Comparison of ENCODE assay signal across 14 cellular contexts in the genomic region with DNA sequence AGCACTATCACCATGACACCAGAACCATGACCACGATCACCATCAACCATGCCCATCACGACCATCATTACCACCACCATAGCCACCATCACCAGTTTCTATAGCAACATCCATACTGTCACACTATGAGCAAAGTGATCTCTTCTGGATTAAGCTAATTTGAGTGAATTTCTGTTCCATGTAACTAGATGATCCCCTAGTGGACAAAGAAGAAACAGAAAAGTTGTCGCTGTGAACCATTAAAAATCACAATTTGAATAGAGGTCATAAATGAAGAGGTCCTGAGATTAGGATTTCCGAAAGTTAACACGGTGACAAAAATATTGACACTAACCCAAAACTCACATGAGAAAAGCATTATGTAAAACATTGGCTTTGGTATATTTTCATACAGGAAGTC.
DNase-seq lines count a peak whose midpoint lies in the region; TF ChIP-seq lines count a peak whose summit lies in the region.
"Had no signal": no experiment of that assay in that cellular context is flagged by ENCODE, and none has a peak within 500 bp of the region (broad histone marks: within the 10 kb centered on the region; RNA-seq: fewer than 3 reads in every experiment).

No MANE protein-coding gene starts in this region.

- no peak overlapping the region for H3K4me3 Mint-ChIP-seq in endothelial cell (ENCODE audit: unreplicated experiment)
- H3K4me3 Mint-ChIP-seq: naive thymus-derived CD8-positive, alpha-beta T cell; stimulated activated naive CD8-positive, alpha-beta T cell treated with anti-CD3 and anti-CD28 coated beads, Interleukin-15, amount 100 ng/mL, for 72 hours had no signal

- no peak overlapping the region for H3K4me2 ChIP-seq in smooth muscle cell

- in situ Hi-C loops in GM13977 (cut with MboI; ENCODE audit: low pct_unique_long_range_greater_than_20kb, low sequenced_read_pairs, unreplicated experiment), result no loop called here

- TF ChIP-seq CTCF in GM12875 (IDR thresholded peaks at IDR 0.05; ENCODE audit: borderline replicate concordance, insufficient read depth, low read depth, low read length) (0 out of 2 replicates have a peak, but pooled peaks have one; percentile 3), endothelial cell (IDR thresholded peaks at IDR 0.05; ENCODE audit: unreplicated experiment) (peak; percentile 51), smooth muscle cell (IDR thresholded peaks at IDR 0.05; ENCODE audit: borderline replicate concordance, insufficient read depth, poor library complexity, severe bottlenecking) (peak; percentile 26), BE2C (IDR thresholded peaks at IDR 0.05; ENCODE audit: low read depth, low read length) (no peak), GM13977 (IDR thresholded peaks at IDR 0.05; ENCODE audit: extremely low read depth, insufficient read depth, missing control alignments) (no peak)

- no peaks in the 10 kb centered on the region for H3K27me3 Mint-ChIP-seq in endothelial cell (ENCODE audit: unreplicated experiment)

- no peak overlapping the region for H3K27ac Mint-ChIP-seq in endothelial cell (ENCODE audit: unreplicated experiment)
- H3K27ac Mint-ChIP-seq: stimulated activated naive CD8-positive, alpha-beta T cell treated with anti-CD3 and anti-CD28 coated beads, Interleukin-15, amount 100 ng/mL, for 72 hours had no signal

- no peak overlapping the region for H3K4me3 ChIP-seq in GM12875 (ENCODE audit: low read depth, low read length)
- H3K4me3 ChIP-seq in smooth muscle cell, result no peak overlapping the region
- no peak overlapping the region for H3K4me3 ChIP-seq in BE2C (ENCODE audit: low read depth, low read length)
- H3K4me3 ChIP-seq: gastroesophageal sphincter had no signal

- H3K27me3 ChIP-seq in smooth muscle cell (ENCODE audit: low read depth) (peaks cover 5% of the 10 kb centered on the region), BE2C (no peaks in the 10 kb centered on the region)
- H3K27me3 ChIP-seq: gastroesophageal sphincter had no signal

- no peak overlapping the region for H2AFZ ChIP-seq in smooth muscle cell (ENCODE audit: low read depth)

- H3K9me3 Mint-ChIP-seq in endothelial cell (ENCODE audit: unreplicated experiment), result no peaks in the 10 kb centered on the region
- H3K9me3 Mint-ChIP-seq: stimulated activated naive CD8-positive, alpha-beta T cell treated with anti-CD3 and anti-CD28 coated beads, Interleukin-15, amount 100 ng/mL, for 72 hours had no signal

- DNase-seq in NAMALWA (ENCODE audit: low spot score), result peak; percentile 16
- no peak for DNase-seq in endothelial cell (ENCODE audit: low spot score)
- DNase-seq in smooth muscle cell (lab: John Stamatoyannopoulos, UW; ENCODE audit: unreplicated experiment), result no peak
- no peak for DNase-seq in BE2C
- no peak for DNase-seq in HPDE6-E6E7 (ENCODE audit: extremely low spot score)
- no peak for DNase-seq in GM13977 (ENCODE audit: low spot score)
- DNase-seq: activated gamma-delta T cell treated with Interleukin-2 at 50 U/mL for 16 hours; effector CD8-positive, alpha-beta T cell; naive thymus-derived CD8-positive, alpha-beta T cell; NCI-H1694; NCI-H526; stimulated activated naive CD8-positive, alpha-beta T cell treated with anti-CD3 and anti-CD28 coated beads, Interleukin-15, amount 100 ng/mL, for 72 hours had no signal

- H3K36me3 Mint-ChIP-seq in endothelial cell (ENCODE audit: low read depth, unreplicated experiment), result no peaks in the 10 kb centered on the region
- H3K36me3 Mint-ChIP-seq: naive thymus-derived CD8-positive, alpha-beta T cell had no signal

- H3K79me2 ChIP-seq in smooth muscle cell (ENCODE audit: low read depth), result no peaks in the 10 kb centered on the region

- H3K9me3 ChIP-seq in smooth muscle cell (replicated peaks; ENCODE audit: low read depth) (no peaks in the 10 kb centered on the region), BE2C (no peaks in the 10 kb centered on the region)
- H3K9me3 ChIP-seq: gastroesophageal sphincter had no signal

- H3K4me1 ChIP-seq in smooth muscle cell (ENCODE audit: low read depth) (no peaks in the 10 kb centered on the region), BE2C (no peaks in the 10 kb centered on the region)
- H3K4me1 ChIP-seq: gastroesophageal sphincter had no signal

- no peaks in the 10 kb centered on the region for H3K4me1 Mint-ChIP-seq in endothelial cell (ENCODE audit: unreplicated experiment)
- H3K4me1 Mint-ChIP-seq: naive thymus-derived CD8-positive, alpha-beta T cell; stimulated activated naive CD8-positive, alpha-beta T cell treated with anti-CD3 and anti-CD28 coated beads, Interleukin-15, amount 100 ng/mL, for 72 hours had no signal

- H4K20me1 ChIP-seq in smooth muscle cell (ENCODE audit: low read depth), result no peaks in the 10 kb centered on the region

- WGBS in smooth muscle cell (ENCODE audit: low lambda C conversion rate), result 83% methylated on average over 5 of the region's 5 CpGs

- no peak overlapping the region for H3K27ac ChIP-seq in smooth muscle cell (ENCODE audit: low read depth)
- H3K27ac ChIP-seq: gastroesophageal sphincter had no signal

- H3K9ac ChIP-seq in smooth muscle cell (ENCODE audit: low read depth), result no peak overlapping the region

- H3K36me3 ChIP-seq in smooth muscle cell (ENCODE audit: low read depth) (no peaks in the 10 kb centered on the region), BE2C (no peaks in the 10 kb centered on the region)
- H3K36me3 ChIP-seq: gastroesophageal sphincter had no signal

- no peaks in the 10 kb centered on the region for H3F3A ChIP-seq in smooth muscle cell (ENCODE audit: low read depth)

Comparison
In these comparisons a context has a peak if more than half of its experiments do, and no peak if none do; other contexts are left out.
1. CTCF ChIP-seq: peak in GM12875 (single experiment), endothelial cell (single experiment) and smooth muscle cell (single experiment); none in BE2C (single experiment) and GM13977 (single experiment).